Comparison of ENCODE assay signal across 20 cellular contexts in the genomic region with DNA sequence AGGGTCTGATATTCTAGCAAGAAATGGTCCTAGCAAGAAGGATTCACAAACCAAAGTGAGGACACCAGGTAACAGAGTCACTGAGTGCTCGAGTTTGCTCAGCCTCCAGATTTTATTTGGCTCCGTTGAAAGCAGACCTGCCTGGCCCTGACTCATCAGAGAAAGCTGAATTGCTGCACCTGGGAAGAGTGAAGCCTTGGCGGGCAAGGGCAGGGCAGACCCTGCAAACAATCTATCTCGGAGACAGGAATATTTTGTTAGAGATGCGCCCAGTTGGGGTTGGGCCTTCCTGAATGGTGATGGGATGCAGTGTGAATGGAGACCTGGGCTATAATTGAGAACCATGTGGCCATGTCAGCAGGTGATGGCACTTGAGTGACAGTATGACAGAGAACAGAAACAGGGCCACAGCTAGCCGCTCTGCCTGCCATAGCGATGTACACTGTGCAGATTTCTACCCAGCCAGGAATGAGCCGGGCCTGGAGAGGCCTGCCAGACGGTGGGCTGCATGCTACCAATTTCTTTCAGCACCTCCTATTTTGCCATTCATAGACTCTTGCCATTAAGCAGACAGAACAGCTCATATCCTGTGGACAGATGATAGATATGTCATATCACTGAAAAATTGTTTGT.
"Had no signal": no experiment of that assay in that cellular context is flagged by ENCODE, and none has a peak within 500 bp of the region (broad histone marks: within the 10 kb centered on the region; RNA-seq: fewer than 3 reads in every experiment).

No MANE protein-coding gene starts in this region.

- H3K4me3 ChIP-seq: dorsolateral prefrontal cortex, gastrocnemius medialis, heart right ventricle, lower lobe of right lung, sigmoid colon, skin epidermis, testis, tibial nerve, upper lobe of right lung had no signal

- H3K27me3 ChIP-seq: gastrocnemius medialis, heart right ventricle, sigmoid colon, testis, tibial nerve, upper lobe of right lung had no signal

- H3K36me3 ChIP-seq: gastrocnemius medialis, heart right ventricle, lower lobe of right lung, sigmoid colon, tibial nerve, upper lobe of right lung had no signal

- H3K4me1 ChIP-seq: gastrocnemius medialis, lower lobe of right lung, sigmoid colon, testis, tibial nerve, upper lobe of right lung had no signal

- H3K9me3 ChIP-seq: gastrocnemius medialis, heart right ventricle, lower lobe of right lung, sigmoid colon, testis, tibial nerve, upper lobe of right lung had no signal

- DNase-seq: cortex of kidney; effector CD8-positive, alpha-beta T cell; gastrocnemius medialis; heart right ventricle; hypothalamus; lower lobe of right lung; natural killer cell; posterior cingulate gyrus; sigmoid colon; stimulated activated CD4-positive, alpha-beta T cell treated with anti-CD3 and anti-CD28 coated beads, Interleukin-2, amount 100 ng/mL, for 24 hours; stimulated activated CD4-positive, alpha-beta T cell treated with anti-CD3 and anti-CD28 coated beads, Interleukin-4, amount 100 ng/mL, for 4 hours; stimulated activated naive B cell treated with anti-CD40 and anti-IgM and Interleukin-4, amounts not matched to agents 10 μg/mL and 1 μg/mL and 100 μg/mL, for 72 hours; stimulated activated naive CD8-positive, alpha-beta T cell treated with anti-CD3 and anti-CD28 coated beads, Interleukin-15, amount 100 ng/mL, for 72 hours; testis; upper lobe of right lung had no signal

- ATAC-seq: esophagus mucosa; gastrocnemius medialis; left lobe of liver; lower lobe of right lung; natural killer cell; stimulated activated naive B cell treated with anti-CD40 and anti-IgM and Interleukin-4, amounts not matched to agents 10 μg/mL and 1 μg/mL and 100 μg/mL, for 72 hours; stimulated activated naive CD8-positive, alpha-beta T cell treated with anti-CD3 and anti-CD28 coated beads, Interleukin-15, amount 100 ng/mL, for 72 hours; upper lobe of right lung had no signal

- H3K27ac ChIP-seq: dorsolateral prefrontal cortex, gastrocnemius medialis, heart right ventricle, lower lobe of right lung, sigmoid colon, skin epidermis, testis, tibial nerve, upper lobe of right lung had no signal
